17 cellular contexts compared by ENCODE assay signal in the genomic region with DNA sequence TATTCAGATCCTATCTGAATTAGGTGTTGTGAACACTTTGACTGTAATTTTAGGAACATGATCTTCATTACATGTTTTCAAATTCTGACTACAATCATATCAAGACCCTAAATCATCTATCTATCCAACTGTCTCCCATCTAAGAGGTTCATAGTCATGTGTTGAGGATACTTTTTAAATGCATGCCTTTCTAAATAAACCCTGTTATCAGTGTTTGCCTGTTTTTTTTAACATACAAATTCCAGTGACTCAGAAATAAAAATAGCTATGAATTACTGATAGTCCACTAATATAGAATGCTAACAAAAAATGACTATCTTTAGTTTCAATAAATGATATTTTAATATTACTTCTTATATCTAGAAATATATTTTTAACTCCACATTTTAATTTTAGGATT. TPM values are rescaled to one million over a fixed set of nuclear protein-coding genes. Genes with fewer than 3 reads are reported as not detected.
DNase-seq lines count a peak whose midpoint lies in the region; ATAC-seq, FAIRE-seq and TF ChIP-seq lines count a peak whose summit lies in the region.
"Had no signal": no experiment of that assay in that cellular context is flagged by ENCODE, and none has a peak within 500 bp of the region (broad histone marks: within the 10 kb centered on the region; RNA-seq: fewer than 3 reads in every experiment).

No MANE protein-coding gene starts in this region.

- FAIRE-seq in A204.1 (lab: Jason Lieb, UNC) = peak; percentile 80
- FAIRE-seq in pancreas (lab: Jason Lieb, UNC) = peak; percentile 78
- FAIRE-seq: GM18507 had no signal

- H3K27ac ChIP-seq in Karpas-422 (ENCODE audit: low read length) (peak overlapping the region; percentile 36; the same call in 1 of the 2 replicates), pancreas (no peak overlapping the region)
- H3K27ac ChIP-seq: 22Rv1, BLaER1 had no signal

- H3K79me2 ChIP-seq in Karpas-422 (ENCODE audit: low read length) = peaks cover 89% of the 10 kb centered on the region

- no peaks in the 10 kb centered on the region for H3K9me3 ChIP-seq in Karpas-422 (ENCODE audit: low read length)
- no peaks in the 10 kb centered on the region for H3K9me3 ChIP-seq in pancreas
- H3K9me3 ChIP-seq: BLaER1 had no signal

- H3K4me1 ChIP-seq in Karpas-422 (ENCODE audit: low read length) (peaks cover 42% of the 10 kb centered on the region), pancreas (no peaks in the 10 kb centered on the region)

- TF ChIP-seq CTCF in pancreas (IDR thresholded peaks at IDR 0.05) = no peak

- H2AFZ ChIP-seq in Karpas-422 (ENCODE audit: low read length) = no peak overlapping the region
- H2AFZ ChIP-seq: GM23338 had no signal

- DNase-seq in Right ventricle myocardium superior (no peak), cardiac septum (ENCODE audit: low spot score) (no peak), Karpas-422 (no peak), pancreas (no peak), NOMO-1 treated with DMSO at 0.1 percent for 48 hours (lab: John Stamatoyannopoulos, UW; ENCODE audit: unreplicated experiment) (no peak), epidermal melanocyte (ENCODE audit: insufficient read length, low spot score) (no peak), posterior vena cava (ENCODE audit: low spot score) (no peak)
- DNase-seq: AML-193; CD8-positive, alpha-beta memory T cell; DMS 273 treated with DMSO at 0.1 percent for 48 hours; H7 had no signal

- intact Hi-C loops in Right ventricle myocardium superior (cut with DNase I) (no loop called here), cardiac septum (cut with DNase I) (loop anchor here (2.0 kb wide), 1 partner anchor 63 kb away; no protein-coding TSS in a partner anchor), pancreas (cut with DNase I) (no loop called here), posterior vena cava (cut with DNase I) (no loop called here)

- no peak overlapping the region for H3K4me2 ChIP-seq in Karpas-422 (ENCODE audit: low read depth, low read length, poor library complexity, severe bottlenecking)
- H3K4me2 ChIP-seq: BLaER1, GM23338 had no signal

- H3K36me3 ChIP-seq in Karpas-422 (ENCODE audit: insufficient read depth, low read length) (peaks cover 56% of the 10 kb centered on the region), pancreas (no peaks in the 10 kb centered on the region)

- peak; percentile 56 for ATAC-seq in Right ventricle myocardium superior (ENCODE audit: poor library complexity)
- ATAC-seq in pancreas = no peak
- ATAC-seq: GM23338 had no signal

- no peaks in the 10 kb centered on the region for H3K27me3 ChIP-seq in Karpas-422 (ENCODE audit: low read length)
- H3K27me3 ChIP-seq in pancreas = no peaks in the 10 kb centered on the region
- H3K27me3 ChIP-seq: BLaER1 had no signal

- H3K9ac ChIP-seq in Karpas-422 (ENCODE audit: low read length) = no peak overlapping the region
- H3K9ac ChIP-seq: BLaER1 had no signal

- no peaks in the 10 kb centered on the region for H3K9me2 ChIP-seq in Karpas-422 (replicated peaks; ENCODE audit: insufficient read depth, low read length)

- H4K20me1 ChIP-seq in Karpas-422 (ENCODE audit: insufficient read depth, low read depth, low read length) = no peaks in the 10 kb centered on the region

- no peak overlapping the region for H3K4me3 ChIP-seq in Karpas-422 (ENCODE audit: low read length)
- H3K4me3 ChIP-seq in pancreas = no peak overlapping the region
- H3K4me3 ChIP-seq: BLaER1, GM12878, GM23338 had no signal

RNA-seq across cellular contexts. Expression of a gene that starts 8.0 kb away (rescaled TPM):
- total RNA-seq in Right ventricle myocardium superior = 20.5 TPM
- total RNA-seq in cardiac septum = 25.9 TPM
- total RNA-seq in Karpas-422 (2014; rRNA removed; shearing (Covaris generic); ENCODE audit: low replicate concordance) = 29.8 and 61.8 TPM in 2 replicates
- 1 to 10 TPM; 2.9 to 6.9 (median 4.6) TPM for total RNA-seq in pancreas
- 10 to 100 TPM in 1 of 2 donors, 1 to 10 TPM in 1; 6.5 to 10.5 TPM for polyA plus RNA-seq in pancreas
- total RNA-seq in posterior vena cava = 10 to 100 TPM; 13.9 TPM
